In genomic region chr9:73149371-73150067, GRCh38 we compare ENCODE assay signal across 8 cellular contexts. TPM values are rescaled to one million over a fixed set of nuclear protein-coding genes. Genes with fewer than 3 reads are reported as not detected.
DNase-seq lines count a peak whose midpoint lies in the region; ATAC-seq and TF ChIP-seq lines count a peak whose summit lies in the region.

No MANE protein-coding gene starts in this region.

- peak overlapping the region; percentile 18 for H3K4me3 ChIP-seq in brain microvascular endothelial cell (ENCODE audit: low read depth, low read length)
- no peak overlapping the region for H3K4me3 ChIP-seq in liver (ENCODE audit: low read depth in 1 of 3, low read length in 3 of 3)
- H3K4me3 ChIP-seq in urinary bladder (ENCODE audit: low read depth, low read length) = no peak overlapping the region

- no peaks in the 10 kb centered on the region for H3K9me3 ChIP-seq in liver (ENCODE audit: control insufficient read depth in 4 of 4, low read length in 3 of 4)

- TF ChIP-seq CTCF in brain microvascular endothelial cell (IDR thresholded peaks at IDR 0.05; ENCODE audit: low read depth, low read length, missing control alignments) (no peak), liver (IDR thresholded peaks at IDR 0.05; ENCODE audit: low read depth, low read length, missing input control) (no peak)

- TF ChIP-seq RAD21 in liver (IDR thresholded peaks at IDR 0.05) = no peak

- no peak overlapping the region for H3K9ac ChIP-seq in liver (ENCODE audit: low read depth in 1 of 2, low read length in 2 of 2)

- 56% methylated on average over 4 of the region's 4 CpGs for WGBS in liver
- WGBS in urinary bladder = 11% methylated on average over 4 of the region's 4 CpGs

- ATAC-seq in GM18498 (IDR thresholded peaks at IDR 0.05; ENCODE audit: unreplicated experiment) (peak; percentile 81), HG02798 (IDR thresholded peaks at IDR 0.05; ENCODE audit: poor library complexity, unreplicated experiment) (peak; percentile 78)

- H3K27me3 ChIP-seq in brain microvascular endothelial cell (replicated peaks) = no peaks in the 10 kb centered on the region
- no peaks in the 10 kb centered on the region for H3K27me3 ChIP-seq in liver (ENCODE audit: control insufficient read depth in 4 of 4, insufficient read depth in 4 of 4, low read length in 3 of 4)

- peaks cover 7% of the 10 kb centered on the region for H3K36me3 ChIP-seq in brain microvascular endothelial cell (replicated peaks)
- H3K36me3 ChIP-seq in liver (ENCODE audit: control insufficient read depth in 4 of 4, insufficient read depth in 3 of 4, low read depth in 1 of 4, low read length in 3 of 4) = no peaks in the 10 kb centered on the region
- H3K36me3 ChIP-seq in urinary bladder (ENCODE audit: insufficient read depth) = no peaks in the 10 kb centered on the region

- in situ Hi-C loops in brain microvascular endothelial cell (cut with HindIII; ENCODE audit: low pct_ligation_motif_present, low sequenced_read_pairs) = loop anchor here (25.0 kb wide), 1 partner anchor 287 kb away; no protein-coding TSS in a partner anchor

- peaks cover 0 to 2% (median 0%) of the 10 kb centered on the region in 4 donors for H3K4me1 ChIP-seq in liver (ENCODE audit: control insufficient read depth in 4 of 4, insufficient read depth in 4 of 4, low read length in 3 of 4)
- H3K4me1 ChIP-seq in urinary bladder (ENCODE audit: insufficient read depth) = peaks cover 1% of the 10 kb centered on the region

- DNase-seq in A172 (ENCODE audit: low spot score) (peak; percentile 91), NCI-H2196 treated with DMSO at 0.1 percent for 48 hours (lab: John Stamatoyannopoulos, UW; ENCODE audit: unreplicated experiment) (peak; percentile 24), brain microvascular endothelial cell (peak; percentile 83)
- no peak for DNase-seq in stimulated activated CD4-positive, alpha-beta T cell treated with anti-CD3 and anti-CD28 coated beads, Interleukin-12 subunit alpha, Interleukin-12 subunit beta, amount 100 ng/mL, for 4 hours

- H3K27ac ChIP-seq in brain microvascular endothelial cell = peak overlapping the region; percentile 81
- H3K27ac ChIP-seq in liver (ENCODE audit: low read depth in 1 of 2, low read length in 2 of 2) = peak overlapping the region in 1 of 2 donors; percentile 26
- peak overlapping the region; percentile 10 for H3K27ac ChIP-seq in urinary bladder (ENCODE audit: low read depth)

TF ChIP-seq in liver, 16 proteins besides CTCF, POLR2A, EP300 and RAD21:
- TF ChIP-seq ATF3 (IDR thresholded peaks at IDR 0.05) = no peak
- no peak for TF ChIP-seq SP1 (IDR thresholded peaks at IDR 0.05)
- TF ChIP-seq, protein P1, sequence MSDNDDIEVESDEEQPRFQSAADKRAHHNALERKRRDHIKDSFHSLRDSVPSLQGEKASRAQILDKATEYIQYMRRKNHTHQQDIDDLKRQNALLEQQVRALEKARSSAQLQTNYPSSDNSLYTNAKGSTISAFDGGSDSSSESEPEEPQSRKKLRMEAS (IDR thresholded peaks at IDR 0.05) = no peak
- peak; percentile 87 to 92 for TF ChIP-seq JUND (IDR thresholded peaks at IDR 0.05)
- no peak for TF ChIP-seq NR2F2 (IDR thresholded peaks at IDR 0.05)
- no peak for TF ChIP-seq FOXA1 (IDR thresholded peaks at IDR 0.05)
- no peak for TF ChIP-seq REST (IDR thresholded peaks at IDR 0.05)
- TF ChIP-seq, protein P2, sequence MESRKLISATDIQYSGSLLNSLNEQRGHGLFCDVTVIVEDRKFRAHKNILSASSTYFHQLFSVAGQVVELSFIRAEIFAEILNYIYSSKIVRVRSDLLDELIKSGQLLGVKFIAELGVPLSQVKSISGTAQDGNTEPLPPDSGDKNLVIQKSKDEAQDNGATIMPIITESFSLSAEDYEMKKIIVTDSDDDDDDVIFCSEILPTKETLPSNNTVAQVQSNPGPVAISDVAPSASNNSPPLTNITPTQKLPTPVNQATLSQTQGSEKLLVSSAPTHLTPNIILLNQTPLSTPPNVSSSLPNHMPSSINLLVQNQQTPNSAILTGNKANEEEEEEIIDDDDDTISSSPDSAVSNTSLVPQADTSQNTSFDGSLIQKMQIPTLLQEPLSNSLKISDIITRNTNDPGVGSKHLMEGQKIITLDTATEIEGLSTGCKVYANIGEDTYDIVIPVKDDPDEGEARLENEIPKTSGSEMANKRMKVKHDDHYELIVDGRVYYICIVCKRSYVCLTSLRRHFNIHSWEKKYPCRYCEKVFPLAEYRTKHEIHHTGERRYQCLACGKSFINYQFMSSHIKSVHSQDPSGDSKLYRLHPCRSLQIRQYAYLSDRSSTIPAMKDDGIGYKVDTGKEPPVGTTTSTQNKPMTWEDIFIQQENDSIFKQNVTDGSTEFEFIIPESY (IDR thresholded peaks at IDR 0.05) = no peak
TF ChIP-seq in liver: peak in this region for 1.

RNA-seq across cellular contexts. Expression of gene ANXA1, which starts 2.1 kb away (rescaled TPM):
- total RNA-seq in A172 (2014; rRNA removed; shearing (Covaris generic)) = 920 and 1,111 TPM in 2 replicates
- total RNA-seq in liver = 10 to 100 TPM; 15.6 to 28.6 TPM
- 10 to 100 TPM in 1 of 2 donors, 1 to 10 TPM in 1; 4.8 to 13.3 TPM for polyA plus RNA-seq in liver
- 353 TPM for total RNA-seq in urinary bladder
- polyA plus RNA-seq in urinary bladder = 221 TPM

Comparison
In these comparisons a context has a peak if more than half of its experiments do, and no peak if none do; other contexts are left out.
1. RNA of gene ANXA1, which starts 2.1 kb away (total RNA-seq): 920 to 1,111 TPM in A172 and 353 TPM in urinary bladder (single experiment); 15.6 to 28.6 TPM in liver; every median in the first group is over 10 times any median in the second.